In genomic region chr3:138332472-138333073, GRCh38 we compare ENCODE assay signal across 8 cellular contexts. TPM values are rescaled to one million over a fixed set of nuclear protein-coding genes. Genes with fewer than 3 reads are reported as not detected.
DNase-seq lines count a peak whose midpoint lies in the region; ATAC-seq, FAIRE-seq and TF ChIP-seq lines count a peak whose summit lies in the region.

No MANE protein-coding gene starts in this region.

- H3K9me3 Mint-ChIP-seq in effector memory CD8-positive, alpha-beta T cell, result no peaks in the 10 kb centered on the region

- peak; percentile 68 for DNase-seq in SIG-M5 treated with dmso at 0.1 percent for 504 hours (lab: John Stamatoyannopoulos, UW; ENCODE audit: unreplicated experiment)
- no peak for DNase-seq in SIG-M5 (lab: John Stamatoyannopoulos, UW)
- peak; percentile 5 for DNase-seq in NCI-H2227 treated with DMSO at 0.1 percent for 48 hours (lab: John Stamatoyannopoulos, UW)
- DNase-seq in H1 (ENCODE audit: low read depth in 1 of 2, low spot score in 2 of 2), result peak in 1 of 2 experiments; percentile 42
- DNase-seq in ovary, result no peak
- DNase-seq in effector memory CD8-positive, alpha-beta T cell, result no peak
- DNase-seq in activated naive CD4-positive, alpha-beta T cell treated with Interleukin-2 at 50 U/mL for 16 hours, result no peak

- peaks cover 13% of the 10 kb centered on the region for H3K36me3 Mint-ChIP-seq in effector memory CD8-positive, alpha-beta T cell (ENCODE audit: insufficient read depth)

- no peak overlapping the region for H4K91ac ChIP-seq in H1 (replicated peaks; ENCODE audit: insufficient read length, low read length)

- H2BK15ac ChIP-seq in H1 (ENCODE audit: low read length), result no peak overlapping the region

- H2AFZ ChIP-seq in H1 (ENCODE audit: low read length), result peak overlapping the region; percentile 47; the same call in 1 of the 2 replicates

- intact Hi-C loops in ovary (cut with DNase I), result loop anchor here (5.0 to 10.0 kb wide), 4 partner anchors 75 to 582 kb away; no protein-coding TSS in a partner anchor

- no peak overlapping the region for H2BK20ac ChIP-seq in H1 (ENCODE audit: low read length)

- H2BK120ac ChIP-seq in H1 (replicated peaks; ENCODE audit: low read depth, low read length), result no peak overlapping the region

- H3K36me3 ChIP-seq in H1 (ENCODE audit: control insufficient read depth in 2 of 4, insufficient read depth in 4 of 4, low read length in 3 of 4) (no peaks in the 10 kb centered on the region), ovary (no peaks in the 10 kb centered on the region)

- no peaks in the 10 kb centered on the region for H4K20me1 ChIP-seq in H1 (replicated peaks in 1 of 2; ENCODE audit: control insufficient read depth in 1 of 2, insufficient read depth in 2 of 2, low read length in 2 of 2)

- no peak overlapping the region for H4K8ac ChIP-seq in H1 (ENCODE audit: extremely low read depth, insufficient read depth, low read length)

- H3K18ac ChIP-seq in H1 (ENCODE audit: extremely low read depth, low read length), result no peak overlapping the region

- no peak overlapping the region for H2AK5ac ChIP-seq in H1 (ENCODE audit: low read depth, low read length)

- peaks cover 5% of the 10 kb centered on the region for H3K23me2 ChIP-seq in H1 (ENCODE audit: low read depth, low read length)

- peak; percentile 55 to 57 for TF ChIP-seq RAD21 in H1 (IDR thresholded peaks at IDR 0.05 in 1 of 2, conservative IDR thresholded peaks at IDR 0.05 in 1 of 2; ENCODE audit: low read depth in 2 of 2, low read length in 2 of 2)

- WGBS in H1 (ENCODE audit: extremely low coverage in 1 of 2, insufficient coverage in 1 of 2, insufficient read length in 1 of 2, insufficient replicate concordance in 2 of 2, low coverage in 1 of 2, low lambda C conversion rate in 2 of 2, missing lambda C conversion rate in 1 of 2), 2 experiments, result 63% methylated on average over 4 of the region's 4 CpGs; no CpG with 5 or more reads in 1 of the 2 experiments
- 6 to 23% (median 9%) methylated on average over 4 of the region's 4 CpGs for WGBS in ovary, 3 donors

- H3K9ac ChIP-seq in H1 (replicated peaks in 1 of 4; ENCODE audit: extremely low read depth in 1 of 4, low read depth in 3 of 4, low read length in 3 of 4), result no peak overlapping the region

- no peak for ATAC-seq in effector memory CD8-positive, alpha-beta T cell (replicated peaks)
- ATAC-seq in GM21423 (IDR thresholded peaks at IDR 0.05; ENCODE audit: unreplicated experiment), result no peak

- no peaks in the 10 kb centered on the region for H3K79me1 ChIP-seq in H1 (ENCODE audit: low read depth, low read length)

- TF ChIP-seq EP300 in H1 (IDR thresholded peaks at IDR 0.05; ENCODE audit: borderline replicate concordance in 1 of 2, low read depth in 2 of 2, low read length in 2 of 2) (no peak), ovary (IDR thresholded peaks at IDR 0.05) (no peak)

- H3K4ac ChIP-seq in H1 (replicated peaks; ENCODE audit: insufficient read length, low read depth, low read length), result no peak overlapping the region

- H2BK5ac ChIP-seq in H1 (ENCODE audit: low read depth, low read length), result no peak overlapping the region

- no peak overlapping the region for H3K4me3 ChIP-seq in H1 (ENCODE audit: extremely low read depth in 1 of 4, insufficient read depth in 2 of 4, low read depth in 3 of 4, low read length in 4 of 4)
- H3K4me3 ChIP-seq in ovary, result no peak overlapping the region

- H4K5ac ChIP-seq in H1 (ENCODE audit: insufficient read length, low read depth, low read length), result no peak overlapping the region

- no peak overlapping the region for H3K4me3 Mint-ChIP-seq in effector memory CD8-positive, alpha-beta T cell

- H3K27me3 ChIP-seq in H1 (replicated peaks in 1 of 4; ENCODE audit: control insufficient read depth in 3 of 4, extremely low read depth in 1 of 4, insufficient read depth in 3 of 4, low read length in 3 of 4) (no peaks in the 10 kb centered on the region), ovary (no peaks in the 10 kb centered on the region)

- peak overlapping the region in 1 of 2 donors; percentile 36 for H3K27ac Mint-ChIP-seq in effector memory CD8-positive, alpha-beta T cell

- peaks cover 8 to 18% of the 10 kb centered on the region in 2 donors for H3K4me1 Mint-ChIP-seq in effector memory CD8-positive, alpha-beta T cell (ENCODE audit: low read depth in 2 of 2)

- POLR2A ChIA-PET in H1 (lab: Charles Lee; ENCODE audit: partially characterized antibody), result no interaction called here

- H3K14ac ChIP-seq in H1 (ENCODE audit: insufficient read length), result no peak overlapping the region

- CTCF ChIA-PET in H1 (lab: Charles Lee; ENCODE audit: partially characterized antibody), result interaction anchor here (0.6 to 4.3 kb wide), 26 partner anchors 9 to 186 kb away, joined by 3 to 66 read pairs (median 4); partner anchors contain the start of genes ESYT3 and MRAS

- H2BK12ac ChIP-seq in H1 (ENCODE audit: low read depth, low read length), result no peak overlapping the region

- H3K79me2 ChIP-seq in H1 (ENCODE audit: control insufficient read depth in 1 of 2, insufficient read depth in 2 of 2, low read length in 2 of 2), result no peaks in the 10 kb centered on the region

- no peak overlapping the region for H3K56ac ChIP-seq in H1 (replicated peaks; ENCODE audit: insufficient read length, low read depth, low read length)

- no peaks in the 10 kb centered on the region for H3K27me3 Mint-ChIP-seq in effector memory CD8-positive, alpha-beta T cell

- H3K9me3 ChIP-seq in H1 (ENCODE audit: insufficient read depth in 2 of 2, low read depth in 1 of 2, low read length in 1 of 2) (no peaks in the 10 kb centered on the region), ovary (no peaks in the 10 kb centered on the region)

- TF ChIP-seq CTCF in H1 (IDR thresholded peaks at IDR 0.05; ENCODE audit: control extremely low read depth in 1 of 3, insufficient read depth in 1 of 3, low read depth in 1 of 3, low read length in 3 of 3), result peak in 2 of 3 experiments; percentile 54 to 61; a peak in 2 of 4 replicates
- peak; percentile 35 to 75 (median 74) for TF ChIP-seq CTCF in ovary (IDR thresholded peaks at IDR 0.05)

- FAIRE-seq in H1 (lab: Jason Lieb, UNC), result peak; percentile 60

- TF ChIP-seq POLR2A in H1 (IDR thresholded peaks at IDR 0.05; ENCODE audit: control extremely low read depth in 1 of 2, low read depth in 2 of 2, low read length in 2 of 2) (no peak), ovary (IDR thresholded peaks at IDR 0.05) (no peak)

- no peak overlapping the region for H3K23ac ChIP-seq in H1 (ENCODE audit: insufficient read length)

- H3K4me2 ChIP-seq in H1 (ENCODE audit: insufficient read depth in 1 of 2, low read depth in 2 of 2, low read length in 2 of 2), result no peak overlapping the region

- no peak overlapping the region for H3K27ac ChIP-seq in H1 (ENCODE audit: low read depth, low read length)
- no peak overlapping the region for H3K27ac ChIP-seq in ovary

- peaks cover 0 to 12% (median 5%) of the 10 kb centered on the region in 4 experiments; a peak in 4 of 7 replicates for H3K4me1 ChIP-seq in H1 (replicated peaks in 1 of 4; ENCODE audit: control insufficient read depth in 3 of 4, insufficient read depth in 4 of 4, low read length in 3 of 4)
- H3K4me1 ChIP-seq in ovary (ENCODE audit: insufficient read depth), result no peaks in the 10 kb centered on the region

TF ChIP-seq in H1, 55 proteins besides CTCF, POLR2A, EP300 and RAD21 (continues in another document):
- TF ChIP-seq SIX5 (IDR thresholded peaks at IDR 0.05; ENCODE audit: low read depth, low read length) (no peak), BRCA1 (IDR thresholded peaks at IDR 0.05; ENCODE audit: low read depth, low read length) (no peak), JUN (IDR thresholded peaks at IDR 0.05; ENCODE audit: low read depth, low read length) (no peak), NRF1 (IDR thresholded peaks at IDR 0.05; ENCODE audit: low read depth, low read length) (no peak), JUND (IDR thresholded peaks at IDR 0.05; ENCODE audit: low read length) (no peak), SAP30 (IDR thresholded peaks at IDR 0.05; ENCODE audit: insufficient read depth, insufficient replicate concordance, low read length) (no peak), ATF3 (IDR thresholded peaks at IDR 0.05; ENCODE audit: insufficient read depth, low read depth, low read length) (no peak)

RNA-seq across cellular contexts. Expression of gene NME9, which starts 2.9 kb away (rescaled TPM):
- not detected in 2 replicates for total RNA-seq in H1 (2021; fragmentation: NEBNext Ultra II Directional; extraction: Animal tissue kit (Norgen Biotek cat#: 25700))
- polyA plus RNA-seq in H1 (2011; rRNA removed), result 0.11 TPM in 1 of 2 replicates, not detected in the other
- polyA plus RNA-seq in H1 (2011; cell fraction: cytosol; rRNA removed), result 0.35 TPM
- polyA plus RNA-seq in H1 (2011; cell fraction: nucleus; rRNA removed), result 0.74 TPM
- 0.23 to 0.76 TPM (median 0.30 TPM) in 4 replicates for polyA plus RNA-seq in H1 (2012, experiment 1 of 2)
- not detected for polyA plus RNA-seq in H1 (2012, experiment 2 of 2)
- 0.20 TPM for polyA plus RNA-seq in H1 (2013, experiment 1 of 2)
- polyA plus RNA-seq in H1 (2013, experiment 2 of 2), result 0.11 TPM
- polyA minus RNA-seq in H1 (2011; rRNA and poly(A)+ RNA removed), result 0.54 and 1.4 TPM in 2 replicates
- not detected for polyA minus RNA-seq in H1 (2011; cell fraction: cytosol; rRNA and poly(A)+ RNA removed)
- 1.2 TPM for polyA minus RNA-seq in H1 (2011; cell fraction: nucleus; rRNA and poly(A)+ RNA removed)
- total RNA-seq in ovary, result 1 to 10 TPM in 3 of 7 donors, under 1 TPM in 4; 0.43 to 9.8 (median 0.82) TPM
- under 1 TPM; 0.23 to 0.54 TPM for polyA plus RNA-seq in ovary

RNA-seq across cellular contexts. Expression of gene MRAS, which starts 15.8 kb away (rescaled TPM):
- total RNA-seq in H1 (2021; fragmentation: NEBNext Ultra II Directional; extraction: Animal tissue kit (Norgen Biotek cat#: 25700)), result 15.6 and 16.2 TPM in 2 replicates
- polyA plus RNA-seq in H1 (2011; rRNA removed) (10.6 and 15.1 TPM in 2 replicates), ovary (10 to 100 TPM; 46.4 to 76.2 TPM)
- 10.6 TPM for polyA plus RNA-seq in H1 (2011; cell fraction: cytosol; rRNA removed)
- 12.2 TPM for polyA plus RNA-seq in H1 (2011; cell fraction: nucleus; rRNA removed)
- 10.5 to 14.7 TPM (median 12.3 TPM) in 4 replicates for polyA plus RNA-seq in H1 (2012, experiment 1 of 2)
- polyA plus RNA-seq in H1 (2012, experiment 2 of 2), result 4.4 TPM
- 10.0 TPM for polyA plus RNA-seq in H1 (2013, experiment 1 of 2)
- polyA plus RNA-seq in H1 (2013, experiment 2 of 2), result 9.6 TPM
- 14.3 and 17.3 TPM in 2 replicates for polyA minus RNA-seq in H1 (2011; rRNA and poly(A)+ RNA removed)
- polyA minus RNA-seq in H1 (2011; cell fraction: cytosol; rRNA and poly(A)+ RNA removed), result 4.1 TPM
- polyA minus RNA-seq in H1 (2011; cell fraction: nucleus; rRNA and poly(A)+ RNA removed), result 9.0 TPM
- total RNA-seq in ovary, result 100 to 1,000 TPM in 2 of 7 donors, 10 to 100 TPM in 5; 35.9 to 148 (median 86.0) TPM

Comparison
In these comparisons a context has a peak if more than half of its experiments do, and no peak if none do; other contexts are left out.
1. DNase-seq: peak in SIG-M5 treated with dmso at 0.1 percent for 504 hours (single experiment) and NCI-H2227 treated with DMSO at 0.1 percent for 48 hours (single experiment); none in SIG-M5 (single experiment), ovary (0 of 5), effector memory CD8-positive, alpha-beta T cell (0 of 3) and activated naive CD4-positive, alpha-beta T cell treated with Interleukin-2 at 50 U/mL for 16 hours (single experiment).